ENCODE assay signal across 8 cellular contexts in the genomic region with DNA sequence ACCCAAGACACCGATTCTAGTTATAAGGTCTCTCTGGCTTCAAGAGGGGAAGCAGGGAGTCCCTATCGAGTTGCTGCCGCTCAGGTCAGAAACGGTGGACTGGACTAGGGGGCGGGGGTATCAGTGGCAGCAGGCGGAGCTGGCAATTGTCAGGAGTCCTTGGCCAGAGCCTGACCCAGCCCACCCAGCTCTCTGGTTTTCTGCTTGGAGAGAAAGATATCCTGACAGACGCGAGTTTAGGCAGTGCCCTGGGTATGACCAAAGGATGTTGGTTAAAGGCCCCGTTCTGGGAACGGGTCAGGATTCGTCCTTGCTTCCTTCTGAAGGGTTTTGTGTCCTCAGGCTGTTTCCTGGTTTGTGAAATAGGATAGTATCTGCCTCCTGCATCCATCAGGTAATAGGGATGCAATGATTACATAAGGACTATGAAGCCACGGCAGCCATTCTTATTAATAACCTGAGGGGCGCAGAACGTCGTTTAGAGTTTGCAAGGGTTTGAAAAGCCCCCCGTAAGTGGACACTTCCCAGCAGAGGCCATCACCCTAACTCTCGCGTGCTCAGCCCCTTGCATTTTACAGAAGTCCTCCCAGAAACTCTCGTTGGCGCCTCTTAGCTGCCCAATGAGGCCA. TPM values are rescaled to one million over a fixed set of nuclear protein-coding genes. Genes with fewer than 3 reads are reported as not detected.
DNase-seq lines count a peak whose midpoint lies in the region; ATAC-seq and TF ChIP-seq lines count a peak whose summit lies in the region.

No MANE protein-coding gene starts in this region.

- TF ChIP-seq POLR2A in transverse colon (IDR thresholded peaks at IDR 0.05): no peak

- no peaks in the 10 kb centered on the region for H3K36me3 Mint-ChIP-seq in memory B cell

- peak overlapping the region; percentile 76 for H3K9ac ChIP-seq in SK-N-SH

- CTCF ChIA-PET in SK-N-SH (lab: Yijun Ruan, JAX): interaction anchor here (0.6 to 3.8 kb wide), 4 partner anchors 12 to 91 kb away, joined by 3 to 21 read pairs (median 4); a partner anchor contains a TSS

- no peaks in the 10 kb centered on the region for H3K9me3 Mint-ChIP-seq in memory B cell

- peaks cover 37% of the 10 kb centered on the region for H3K4me1 Mint-ChIP-seq in memory B cell

- POLR2A ChIA-PET in SK-N-SH (lab: Yijun Ruan, JAX): interaction anchor here (0.6 to 2.0 kb wide), 8 partner anchors 9 to 407 kb away, joined by 3 to 10 read pairs (median 3); a partner anchor contains a TSS

- no peaks in the 10 kb centered on the region for H4K20me1 ChIP-seq in SK-N-SH (ENCODE audit: insufficient read depth)

- ATAC-seq in GM18867 (IDR thresholded peaks at IDR 0.05; ENCODE audit: unreplicated experiment): peak; percentile 1
- no peak for ATAC-seq in memory B cell (ENCODE audit: low read depth)

- peak overlapping the region; percentile 88 for H3K4me3 Mint-ChIP-seq in memory B cell

- peaks cover 14% of the 10 kb centered on the region for H3F3A ChIP-seq in SK-N-SH (replicated peaks; ENCODE audit: insufficient read depth)

- no peaks in the 10 kb centered on the region for H3K27me3 Mint-ChIP-seq in memory B cell

- peak overlapping the region; percentile 92 to 98 for H3K27ac ChIP-seq in SK-N-SH (ENCODE audit: low read depth in 2 of 2, low read length in 1 of 2)
- H3K27ac ChIP-seq in transverse colon: peak overlapping the region; percentile 92 to 98 (median 95)

- H3K36me3 ChIP-seq in SK-N-SH (replicated peaks in 1 of 2; ENCODE audit: control insufficient read depth in 1 of 2, insufficient read depth in 2 of 2, low read length in 1 of 2) (no peaks in the 10 kb centered on the region), transverse colon (no peaks in the 10 kb centered on the region)

- no peak for TF ChIP-seq RAD21 in SK-N-SH (IDR thresholded peaks at IDR 0.05; ENCODE audit: low read length)

- H3K9me2 ChIP-seq in SK-N-SH: no peaks in the 10 kb centered on the region

- H3K27me3 ChIP-seq in SK-N-SH (ENCODE audit: insufficient read depth) (no peaks in the 10 kb centered on the region), transverse colon (no peaks in the 10 kb centered on the region)

- intact Hi-C loops in transverse colon (cut with DNase I; ENCODE audit: low total_unique reads): no loop called here
- intact Hi-C loops in posterior vena cava (cut with DNase I): no loop called here

- WGBS in SK-N-SH (ENCODE audit: low lambda C conversion rate): 14% methylated on average over 20 of the region's 20 CpGs
- WGBS in transverse colon (ENCODE audit: low coverage in 1 of 2), 2 donors: 17 to 36% methylated on average over 8 to 20 of the region's 20 CpGs

- in situ Hi-C loops in transverse colon (cut with MboI; ENCODE audit: low pct_ligation_motif_present in 1 of 4, low pct_unique_long_range_greater_than_20kb in 1 of 4, low sequenced_read_pairs in 3 of 4): no loop called here

- H3K9me3 ChIP-seq in SK-N-SH: no peaks in the 10 kb centered on the region
- no peaks in the 10 kb centered on the region for H3K9me3 ChIP-seq in transverse colon

- H3K27ac Mint-ChIP-seq in memory B cell: peak overlapping the region; percentile 98

- H3K4me3 ChIP-seq in SK-N-SH (ENCODE audit: low read depth in 2 of 2, low read length in 1 of 2) (peak overlapping the region; percentile 81 to 84), transverse colon (peak overlapping the region; percentile 2 to 88 (median 82))

- TF ChIP-seq EP300 in SK-N-SH (IDR thresholded peaks at IDR 0.05; ENCODE audit: borderline replicate concordance in 1 of 2, low read depth in 1 of 2, low read length in 1 of 2): no peak
- no peak for TF ChIP-seq EP300 in transverse colon (IDR thresholded peaks at IDR 0.05; ENCODE audit: low read depth)

- DNase-seq in AG08396 (ENCODE audit: low spot score): peak; percentile 17
- peak; percentile 62 for DNase-seq in HK-2 (ENCODE audit: unreplicated experiment)
- DNase-seq in SK-N-SH: peak; percentile 77
- peak; percentile 18 to 56 for DNase-seq in dermis microvascular lymphatic vessel endothelial cell (ENCODE audit: low read depth in 2 of 2)
- peak in 1 of 2 donors; percentile 22 for DNase-seq in memory B cell (ENCODE audit: low spot score in 2 of 2)
- peak; percentile 18 for DNase-seq in transverse colon
- no peak for DNase-seq in posterior vena cava (ENCODE audit: low spot score)

- TF ChIP-seq CTCF in SK-N-SH (IDR thresholded peaks at IDR 0.05): no peak
- TF ChIP-seq CTCF in transverse colon (IDR thresholded peaks at IDR 0.05): no peak

- peak overlapping the region; percentile 96 for H2AFZ ChIP-seq in SK-N-SH (ENCODE audit: low read depth)

- H3K4me2 ChIP-seq in SK-N-SH: peak overlapping the region; percentile 86

- peaks cover 23% of the 10 kb centered on the region for H3K79me2 ChIP-seq in SK-N-SH (ENCODE audit: insufficient read depth)

- H3K4me1 ChIP-seq in SK-N-SH (ENCODE audit: control insufficient read depth in 1 of 2, insufficient read depth in 2 of 2, low read depth in 1 of 2, low read length in 1 of 2) (peaks cover 8 to 32% of the 10 kb centered on the region in 2 experiments), transverse colon (peaks cover 17 to 49% (median 36%) of the 10 kb centered on the region in 4 donors)

TF ChIP-seq in SK-N-SH, 30 proteins besides CTCF, POLR2A, EP300 and RAD21:
- TF ChIP-seq, protein P1, sequence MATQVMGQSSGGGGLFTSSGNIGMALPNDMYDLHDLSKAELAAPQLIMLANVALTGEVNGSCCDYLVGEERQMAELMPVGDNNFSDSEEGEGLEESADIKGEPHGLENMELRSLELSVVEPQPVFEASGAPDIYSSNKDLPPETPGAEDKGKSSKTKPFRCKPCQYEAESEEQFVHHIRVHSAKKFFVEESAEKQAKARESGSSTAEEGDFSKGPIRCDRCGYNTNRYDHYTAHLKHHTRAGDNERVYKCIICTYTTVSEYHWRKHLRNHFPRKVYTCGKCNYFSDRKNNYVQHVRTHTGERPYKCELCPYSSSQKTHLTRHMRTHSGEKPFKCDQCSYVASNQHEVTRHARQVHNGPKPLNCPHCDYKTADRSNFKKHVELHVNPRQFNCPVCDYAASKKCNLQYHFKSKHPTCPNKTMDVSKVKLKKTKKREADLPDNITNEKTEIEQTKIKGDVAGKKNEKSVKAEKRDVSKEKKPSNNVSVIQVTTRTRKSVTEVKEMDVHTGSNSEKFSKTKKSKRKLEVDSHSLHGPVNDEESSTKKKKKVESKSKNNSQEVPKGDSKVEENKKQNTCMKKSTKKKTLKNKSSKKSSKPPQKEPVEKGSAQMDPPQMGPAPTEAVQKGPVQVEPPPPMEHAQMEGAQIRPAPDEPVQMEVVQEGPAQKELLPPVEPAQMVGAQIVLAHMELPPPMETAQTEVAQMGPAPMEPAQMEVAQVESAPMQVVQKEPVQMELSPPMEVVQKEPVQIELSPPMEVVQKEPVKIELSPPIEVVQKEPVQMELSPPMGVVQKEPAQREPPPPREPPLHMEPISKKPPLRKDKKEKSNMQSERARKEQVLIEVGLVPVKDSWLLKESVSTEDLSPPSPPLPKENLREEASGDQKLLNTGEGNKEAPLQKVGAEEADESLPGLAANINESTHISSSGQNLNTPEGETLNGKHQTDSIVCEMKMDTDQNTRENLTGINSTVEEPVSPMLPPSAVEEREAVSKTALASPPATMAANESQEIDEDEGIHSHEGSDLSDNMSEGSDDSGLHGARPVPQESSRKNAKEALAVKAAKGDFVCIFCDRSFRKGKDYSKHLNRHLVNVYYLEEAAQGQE (IDR thresholded peaks at IDR 0.05; ENCODE audit: low read depth, low read length): 0 out of 2 replicates have a peak, but pooled peaks have one; percentile 2
- TF ChIP-seq CHD2 (IDR thresholded peaks at IDR 0.05; ENCODE audit: low read length, partially characterized antibody): peak; percentile 27
- TF ChIP-seq, protein P2, sequence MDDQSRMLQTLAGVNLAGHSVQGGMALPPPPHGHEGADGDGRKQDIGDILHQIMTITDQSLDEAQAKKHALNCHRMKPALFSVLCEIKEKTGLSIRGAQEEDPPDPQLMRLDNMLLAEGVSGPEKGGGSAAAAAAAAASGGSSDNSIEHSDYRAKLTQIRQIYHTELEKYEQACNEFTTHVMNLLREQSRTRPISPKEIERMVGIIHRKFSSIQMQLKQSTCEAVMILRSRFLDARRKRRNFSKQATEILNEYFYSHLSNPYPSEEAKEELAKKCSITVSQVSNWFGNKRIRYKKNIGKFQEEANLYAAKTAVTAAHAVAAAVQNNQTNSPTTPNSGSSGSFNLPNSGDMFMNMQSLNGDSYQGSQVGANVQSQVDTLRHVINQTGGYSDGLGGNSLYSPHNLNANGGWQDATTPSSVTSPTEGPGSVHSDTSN (IDR thresholded peaks at IDR 0.05): no peak
TF ChIP-seq in SK-N-SH: peak in this region for 2.

RNA-seq across cellular contexts. Expression of a gene that starts 0.7 kb away (rescaled TPM):
- polyA plus RNA-seq in SK-N-SH (2012; rRNA removed): 7.8 and 9.7 TPM in 2 replicates
- polyA plus RNA-seq in SK-N-SH (2012; cell fraction: cytosol; rRNA removed): 5.2 and 5.6 TPM in 2 replicates
- polyA plus RNA-seq in SK-N-SH (2012; cell fraction: nucleus; rRNA removed): 23.5 and 24.6 TPM in 2 replicates
- total RNA-seq in dermis microvascular lymphatic vessel endothelial cell (6.7 and 8.5 TPM in 2 replicates), transverse colon (10 to 100 TPM; 25.9 to 86.4 (median 45.6) TPM), posterior vena cava (10 to 100 TPM; 20.2 to 25.4 TPM)

RNA-seq across cellular contexts. Expression of a gene that starts 3.2 kb away (rescaled TPM):
- polyA plus RNA-seq in SK-N-SH (2012; rRNA removed): 5.9 and 7.4 TPM in 2 replicates
- polyA plus RNA-seq in SK-N-SH (2012; cell fraction: cytosol; rRNA removed): 6.0 and 6.5 TPM in 2 replicates
- 9.4 and 13.9 TPM in 2 replicates for polyA plus RNA-seq in SK-N-SH (2012; cell fraction: nucleus; rRNA removed)
- 15.3 and 17.4 TPM in 2 replicates for total RNA-seq in dermis microvascular lymphatic vessel endothelial cell
- 10 to 100 TPM; 37.0 to 53.7 (median 49.2) TPM for total RNA-seq in transverse colon
- total RNA-seq in posterior vena cava: 10 to 100 TPM; 33.6 to 36.7 TPM
